Comparison of ENCODE assay signal across 9 cellular contexts in the genomic region with DNA sequence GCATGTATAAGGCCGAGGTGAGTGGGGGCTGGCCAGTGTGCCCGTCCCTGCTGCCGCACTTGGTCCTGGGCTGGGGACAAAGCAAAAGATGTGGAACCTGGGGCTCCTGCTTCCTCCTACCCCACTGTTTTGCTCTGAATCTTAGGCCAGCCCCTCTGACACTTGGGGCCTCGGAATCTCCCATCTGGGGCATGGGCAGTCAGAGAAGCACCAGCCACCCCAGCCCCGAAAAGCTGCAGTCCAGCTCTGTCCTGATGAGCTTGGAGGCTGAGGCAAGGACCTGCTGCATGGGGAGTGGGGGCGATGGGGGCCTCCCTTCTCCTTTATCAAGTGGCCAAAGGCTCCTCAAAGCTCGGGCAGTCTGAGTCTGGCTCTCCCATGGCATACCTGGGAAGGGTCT. TPM values are rescaled to one million over a fixed set of nuclear protein-coding genes. Genes with fewer than 3 reads are reported as not detected.
DNase-seq lines count a peak whose midpoint lies in the region; ATAC-seq and TF ChIP-seq lines count a peak whose summit lies in the region.
"Had no signal": no experiment of that assay in that cellular context is flagged by ENCODE, and none has a peak within 500 bp of the region (broad histone marks: within the 10 kb centered on the region; RNA-seq: fewer than 3 reads in every experiment).

No MANE protein-coding gene starts in this region.

- peaks cover 84% of the 10 kb centered on the region for H3K4me1 ChIP-seq in muscle layer of colon (ENCODE audit: insufficient read depth, low read length)
- peaks cover 82 to 96% (median 88%) of the 10 kb centered on the region in 4 donors for H3K4me1 ChIP-seq in upper lobe of left lung

- no peak for DNase-seq in activated naive CD4-positive, alpha-beta T cell treated with anti-CD3 and anti-CD28 coated beads, Interleukin-2, amount 10 ng/mL, durations not matched to agents 7 days and 5 days
- no peak for DNase-seq in activated naive CD4-positive, alpha-beta T cell treated with anti-CD3 and anti-CD28 coated beads, Interleukin-2, amount 50 U/mL, for 16 hours
- DNase-seq in coronary artery (ENCODE audit: low spot score) (no peak), upper lobe of left lung (no peak), NCI-H128 (lab: John Stamatoyannopoulos, UW; ENCODE audit: unreplicated experiment) (no peak), posterior vena cava (ENCODE audit: low spot score) (no peak)

- H3K4me1 Mint-ChIP-seq in activated naive CD4-positive, alpha-beta T cell treated with anti-CD3 and anti-CD28 coated beads, Interleukin-2, amount 10 ng/mL, durations not matched to agents 7 days and 5 days: peaks cover 39% of the 10 kb centered on the region

- H3K27me3 ChIP-seq in muscle layer of colon (ENCODE audit: control insufficient read depth in 1 of 2, insufficient read depth in 2 of 2, low read length in 2 of 2): no peaks in the 10 kb centered on the region
- no peaks in the 10 kb centered on the region for H3K27me3 ChIP-seq in upper lobe of left lung

- H3K9me3 ChIP-seq in muscle layer of colon (ENCODE audit: low read length) (no peaks in the 10 kb centered on the region), upper lobe of left lung (no peaks in the 10 kb centered on the region)

- intact Hi-C loops in posterior vena cava (cut with DNase I): loop anchor here (5.0 to 10.0 kb wide), 4 partner anchors 35 to 355 kb away; a partner anchor contains a TSS

- TF ChIP-seq CTCF in coronary artery (IDR thresholded peaks at IDR 0.05) (no peak), upper lobe of left lung (IDR thresholded peaks at IDR 0.05) (no peak)

- peak overlapping the region; percentile 61 for H3K4me3 ChIP-seq in coronary artery
- peak overlapping the region; percentile 6 to 58 for H3K4me3 ChIP-seq in muscle layer of colon (ENCODE audit: low read depth in 1 of 2, low read length in 2 of 2)
- peak overlapping the region in 1 of 4 donors; percentile 7 for H3K4me3 ChIP-seq in upper lobe of left lung

- H3K36me3 ChIP-seq in muscle layer of colon (ENCODE audit: insufficient read depth, low read length) (peaks cover 30% of the 10 kb centered on the region), upper lobe of left lung (peaks cover 0 to 20% (median 12%) of the 10 kb centered on the region in 4 donors)

- no peak overlapping the region for H3K4me3 Mint-ChIP-seq in activated naive CD4-positive, alpha-beta T cell treated with anti-CD3 and anti-CD28 coated beads, Interleukin-2, amount 10 ng/mL, durations not matched to agents 7 days and 5 days
- H3K4me3 Mint-ChIP-seq: natural killer cell treated with Interleukin-12 subunit alpha and Interleukin-12 subunit beta and Interleukin-15 and Interleukin-18, amount 100 ng/mL, for 72 hours had no signal

- H3K27me3 Mint-ChIP-seq in activated naive CD4-positive, alpha-beta T cell treated with anti-CD3 and anti-CD28 coated beads, Interleukin-2, amount 10 ng/mL, durations not matched to agents 7 days and 5 days: no peaks in the 10 kb centered on the region
- H3K27me3 Mint-ChIP-seq: natural killer cell treated with Interleukin-12 subunit alpha and Interleukin-12 subunit beta and Interleukin-15 and Interleukin-18, amount 100 ng/mL, for 72 hours had no signal

- peak overlapping the region; percentile 91 to 99 for H3K27ac ChIP-seq in coronary artery
- H3K27ac ChIP-seq in muscle layer of colon (ENCODE audit: low read depth, low read length): peak overlapping the region; percentile 95
- peak overlapping the region; percentile 96 to 99 (median 98) for H3K27ac ChIP-seq in upper lobe of left lung

- no peak for TF ChIP-seq EP300 in upper lobe of left lung (IDR thresholded peaks at IDR 0.05)

- H3K9ac ChIP-seq in muscle layer of colon (ENCODE audit: low read length): peak overlapping the region; percentile 29

- no peaks in the 10 kb centered on the region for H3K9me3 Mint-ChIP-seq in activated naive CD4-positive, alpha-beta T cell treated with anti-CD3 and anti-CD28 coated beads, Interleukin-2, amount 10 ng/mL, durations not matched to agents 7 days and 5 days
- H3K9me3 Mint-ChIP-seq: natural killer cell treated with Interleukin-12 subunit alpha and Interleukin-12 subunit beta and Interleukin-15 and Interleukin-18, amount 100 ng/mL, for 72 hours had no signal

- no peak for TF ChIP-seq POLR2A in upper lobe of left lung (IDR thresholded peaks at IDR 0.05)

- CTCF ChIA-PET in activated naive CD4-positive, alpha-beta T cell treated with anti-CD3 and anti-CD28 coated beads, Interleukin-2, amount 10 ng/mL, durations not matched to agents 7 days and 5 days (lab: Charles Lee): interaction anchor here (0.7 to 4.7 kb wide), 25 partner anchors 8 to 497 kb away, joined by 3 to 55 read pairs (median 4); a partner anchor contains a TSS

- ATAC-seq in upper lobe of left lung (ENCODE audit: low FRiP score in 2 of 2): no peak
- no peak for ATAC-seq in GM21447 (IDR thresholded peaks at IDR 0.05; ENCODE audit: unreplicated experiment)
- ATAC-seq: natural killer cell treated with Interleukin-12 subunit alpha and Interleukin-12 subunit beta and Interleukin-15 and Interleukin-18, amount 100 ng/mL, for 72 hours had no signal

- WGBS in upper lobe of left lung, 2 donors: 76 to 87% methylated on average over 3 to 7 of the region's 7 CpGs

- peaks cover 14% of the 10 kb centered on the region for H3K36me3 Mint-ChIP-seq in activated naive CD4-positive, alpha-beta T cell treated with anti-CD3 and anti-CD28 coated beads, Interleukin-2, amount 10 ng/mL, durations not matched to agents 7 days and 5 days
- H3K36me3 Mint-ChIP-seq: natural killer cell treated with Interleukin-12 subunit alpha and Interleukin-12 subunit beta and Interleukin-15 and Interleukin-18, amount 100 ng/mL, for 72 hours had no signal

- H3K27ac Mint-ChIP-seq in activated naive CD4-positive, alpha-beta T cell treated with anti-CD3 and anti-CD28 coated beads, Interleukin-2, amount 10 ng/mL, durations not matched to agents 7 days and 5 days: peak overlapping the region; percentile 96

RNA-seq across cellular contexts. Expression of a gene that starts 31.3 kb away (rescaled TPM):
- total RNA-seq in upper lobe of left lung (100 to 1,000 TPM in 2 of 6 donors, 10 to 100 TPM in 4; 48.2 to 130 (median 67.2) TPM), posterior vena cava (100 to 1,000 TPM in 1 of 2 donors, 10 to 100 TPM in 1; 82.4 to 100 TPM)

RNA-seq across cellular contexts. Expression of a gene that starts 31.9 kb away (rescaled TPM):
- total RNA-seq in upper lobe of left lung: 10 to 100 TPM; 18.5 to 34.3 (median 26.0) TPM
- 10 to 100 TPM; 53.8 to 59.5 TPM for total RNA-seq in posterior vena cava

RNA-seq across cellular contexts. Expression of a gene that starts 35.5 kb away (rescaled TPM):
- total RNA-seq in upper lobe of left lung (10 to 100 TPM in 3 of 6 donors, 1 to 10 TPM in 3; 3.7 to 17.0 (median 10.3) TPM), posterior vena cava (10 to 100 TPM; 23.5 to 35.0 TPM)
